ENCODE assay signal across 16 cellular contexts in the genomic region with DNA sequence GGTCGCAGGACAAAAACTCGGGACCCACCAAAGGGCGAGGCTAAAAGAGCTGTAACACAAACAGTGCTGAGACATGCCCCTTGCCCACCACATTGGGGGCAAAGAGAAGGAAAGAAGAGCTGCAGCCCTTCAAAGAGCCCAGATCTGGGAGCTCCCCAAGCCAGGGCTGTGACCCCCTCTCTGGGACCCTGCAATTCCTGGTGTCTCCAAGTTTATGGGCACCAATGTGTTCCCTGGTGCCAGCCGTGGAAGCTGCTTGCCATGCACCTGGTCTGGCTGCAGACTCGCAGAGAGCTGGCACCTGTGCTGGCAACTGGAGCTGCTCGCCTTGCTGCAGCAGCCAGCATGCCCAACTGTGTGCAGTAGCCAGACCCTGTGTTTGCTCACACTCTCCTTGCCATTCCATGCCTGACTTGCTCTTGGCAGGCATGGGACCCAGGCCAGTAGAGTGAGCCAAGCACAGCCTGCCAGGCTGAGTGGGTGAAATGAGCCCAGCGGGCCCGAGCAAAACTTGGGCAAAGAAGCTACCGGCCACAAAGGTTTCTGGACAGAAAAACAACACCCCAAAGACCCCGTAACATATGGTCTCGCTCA. TPM values are rescaled to one million over a fixed set of nuclear protein-coding genes. Genes with fewer than 3 reads are reported as not detected.
DNase-seq lines count a peak whose midpoint lies in the region; ATAC-seq and TF ChIP-seq lines count a peak whose summit lies in the region.
"Had no signal": no experiment of that assay in that cellular context is flagged by ENCODE, and none has a peak within 500 bp of the region (broad histone marks: within the 10 kb centered on the region; RNA-seq: fewer than 3 reads in every experiment).

No MANE protein-coding gene starts in this region.

- no TSS peak for BruUV-seq in Caco-2 (replicated peaks; lab: Mats Ljungman, UMichigan)

- H3K4me1 ChIP-seq in stomach smooth muscle (ENCODE audit: control insufficient read depth, insufficient read depth, low read length) (peaks cover 17% of the 10 kb centered on the region), Caco-2 (no peaks in the 10 kb centered on the region)

- CTCF ChIA-PET in Caco-2 (lab: Charles Lee), result no interaction called here

- no peaks in the 10 kb centered on the region for H3K27me3 Mint-ChIP-seq in brain
- no peaks in the 10 kb centered on the region for H3K27me3 Mint-ChIP-seq in Caco-2 (ENCODE audit: insufficient read depth, unreplicated experiment)
- H3K27me3 Mint-ChIP-seq: activated CD4-positive, alpha-beta memory T cell treated with anti-CD3 and anti-CD28 coated beads for 36 hours; CD8-positive, alpha-beta memory T cell; stimulated activated naive B cell treated with anti-CD40 and anti-IgM and Interleukin-4, amounts not matched to agents 10 μg/mL and 1 μg/mL and 100 μg/mL, for 72 hours had no signal

- DNase-seq in DMS53 (lab: John Stamatoyannopoulos, UW) (peak; percentile 20), DMS53 treated with DMSO at 0.1 percent for 48 hours (lab: John Stamatoyannopoulos, UW; ENCODE audit: unreplicated experiment) (no peak), left lobe of liver (ENCODE audit: low spot score) (peak; percentile 84), germinal center (ENCODE audit: low spot score) (no peak), CD1c-positive myeloid dendritic cell (ENCODE audit: extremely low spot score) (no peak), Caco-2 (no peak)
- DNase-seq: activated CD4-positive, alpha-beta memory T cell treated with anti-CD3 and anti-CD28 coated beads for 36 hours; activated gamma-delta T cell; CD8-positive, alpha-beta memory T cell; NCI-H1417; stimulated activated naive B cell treated with anti-CD40 and anti-IgM and Interleukin-4, amounts not matched to agents 10 μg/mL and 1 μg/mL and 100 μg/mL, for 72 hours; T-helper 2 cell had no signal

- POLR2A ChIA-PET in Caco-2 (lab: Charles Lee), result no interaction called here

- H3K9me3 ChIP-seq in stomach smooth muscle (ENCODE audit: control insufficient read depth in 2 of 2, low read length in 2 of 2) (peaks cover 0 to 4% of the 10 kb centered on the region in 2 donors), Caco-2 (peaks cover 8% of the 10 kb centered on the region)

- TF ChIP-seq CTCF in brain (conservative IDR thresholded peaks at IDR 0.05) (no peak), Caco-2 (IDR thresholded peaks at IDR 0.05; ENCODE audit: insufficient read depth in 1 of 2, low read depth in 1 of 2, low read length in 1 of 2, severe bottlenecking in 1 of 2, unreplicated experiment in 1 of 2) (no peak)

- H3K27me3 ChIP-seq in stomach smooth muscle (ENCODE audit: control insufficient read depth in 1 of 2, insufficient read depth in 2 of 2, low read length in 2 of 2) (no peaks in the 10 kb centered on the region), Caco-2 (replicated peaks; ENCODE audit: control insufficient read depth, insufficient read depth, low read length) (no peaks in the 10 kb centered on the region)

- H3K4me1 Mint-ChIP-seq in brain, result peaks cover 4% of the 10 kb centered on the region
- H3K4me1 Mint-ChIP-seq in Caco-2 (ENCODE audit: low read depth, unreplicated experiment), result no peaks in the 10 kb centered on the region
- H3K4me1 Mint-ChIP-seq: endodermal cell had no signal

- peak overlapping the region; percentile 58 for H3K27ac ChIP-seq in stomach smooth muscle (ENCODE audit: low read length)
- H3K27ac ChIP-seq: 22Rv1 had no signal

- peaks cover 0 to 5% of the 10 kb centered on the region in 2 donors for H3K36me3 ChIP-seq in stomach smooth muscle (ENCODE audit: control insufficient read depth in 2 of 2, insufficient read depth in 2 of 2, low read length in 2 of 2)
- H3K36me3 ChIP-seq in Caco-2 (ENCODE audit: control insufficient read depth, insufficient read depth, low read length), result no peaks in the 10 kb centered on the region; the same call in 1 of the 2 replicates

- peak overlapping the region; percentile 36 for H3K4me3 ChIP-seq in stomach smooth muscle (ENCODE audit: low read length in 2 of 2)
- no peak overlapping the region for H3K4me3 ChIP-seq in Caco-2 (ENCODE audit: low read depth, low read length)

- H3K9me3 Mint-ChIP-seq in brain (peaks cover 18 to 31% (median 26%) of the 10 kb centered on the region in 5 experiments), Caco-2 (ENCODE audit: unreplicated experiment) (peaks cover 26% of the 10 kb centered on the region)

- ATAC-seq in left lobe of liver, result peak; percentile 100
- ATAC-seq: stimulated activated naive B cell treated with anti-CD40 and anti-IgM and Interleukin-4, amounts not matched to agents 10 μg/mL and 1 μg/mL and 100 μg/mL, for 72 hours had no signal

- peak overlapping the region in 1 of 5 experiments; percentile 72 for H3K4me3 Mint-ChIP-seq in brain
- H3K4me3 Mint-ChIP-seq in Caco-2 (ENCODE audit: unreplicated experiment), result no peak overlapping the region
- H3K4me3 Mint-ChIP-seq: activated CD4-positive, alpha-beta memory T cell treated with anti-CD3 and anti-CD28 coated beads for 36 hours; CD8-positive, alpha-beta memory T cell; endodermal cell; stimulated activated naive B cell treated with anti-CD40 and anti-IgM and Interleukin-4, amounts not matched to agents 10 μg/mL and 1 μg/mL and 100 μg/mL, for 72 hours had no signal

- H3K9ac ChIP-seq in stomach smooth muscle (ENCODE audit: low read length in 2 of 2), result peak overlapping the region; percentile 3 to 25

- H3K27ac Mint-ChIP-seq in brain, result peak overlapping the region in 4 of 5 experiments; percentile 7 to 96 (median 82)
- H3K27ac Mint-ChIP-seq in Caco-2 (ENCODE audit: unreplicated experiment), result no peak overlapping the region
- H3K27ac Mint-ChIP-seq: activated CD4-positive, alpha-beta memory T cell treated with anti-CD3 and anti-CD28 coated beads for 36 hours; endodermal cell; stimulated activated naive B cell treated with anti-CD40 and anti-IgM and Interleukin-4, amounts not matched to agents 10 μg/mL and 1 μg/mL and 100 μg/mL, for 72 hours had no signal

- intact Hi-C loops in Caco-2 (cut with micrococcal nuclease; ENCODE audit: unreplicated experiment), result no loop called here

- H3K36me3 Mint-ChIP-seq in brain (peaks cover 73% of the 10 kb centered on the region), Caco-2 (ENCODE audit: insufficient read depth, unreplicated experiment) (peaks cover 8% of the 10 kb centered on the region)

RNA-seq across cellular contexts. Expression of gene RRP8, which starts 16.0 kb away (rescaled TPM):
- polyA plus RNA-seq in brain (ENCODE audit: insufficient read depth, low read depth, low replicate concordance), result 12.9 TPM
- total RNA-seq in left lobe of liver (14.4 TPM), Caco-2 (2022) (20.0 and 21.0 TPM in 2 replicates)

RNA-seq across cellular contexts. Expression of gene ILK, which starts 16.1 kb away (rescaled TPM):
- polyA plus RNA-seq in brain (ENCODE audit: insufficient read depth, low read depth, low replicate concordance), result 91.0 TPM
- total RNA-seq in left lobe of liver (41.1 TPM), Caco-2 (2022) (117 and 119 TPM in 2 replicates)

RNA-seq across cellular contexts. Expression of gene TAF10, which starts 24.6 kb away (rescaled TPM):
- 147 TPM for polyA plus RNA-seq in brain (ENCODE audit: insufficient read depth, low read depth, low replicate concordance)
- total RNA-seq in left lobe of liver, result 52.5 TPM
- total RNA-seq in Caco-2 (2022), result 142 and 143 TPM in 2 replicates

RNA-seq across cellular contexts. Expression of gene TPP1, which starts 31.8 kb away (rescaled TPM):
- 123 TPM for polyA plus RNA-seq in brain (ENCODE audit: insufficient read depth, low read depth, low replicate concordance)
- total RNA-seq in left lobe of liver (62.4 TPM), Caco-2 (2022) (61.7 TPM in 2 replicates)

Comparison
In these comparisons a context has a peak if more than half of its experiments do, and no peak if none do; other contexts are left out.
1. DNase-seq: peak in DMS53 (single experiment) and left lobe of liver (single experiment); none in DMS53 treated with DMSO at 0.1 percent for 48 hours (single experiment), germinal center (single experiment), CD1c-positive myeloid dendritic cell (single experiment) and Caco-2 (0 of 2).